Comparison of ENCODE assay signal across 1 cellular context in genomic region chr1:197902454-197903195, GRCh38.
TF ChIP-seq lines count a peak whose summit lies in the region.

TSS of gene C1orf53 (plus strand) at chr1:197902630. CDS start at chr1:197902650, 20 bp downstream.

TF ChIP-seq in HepG2, 621 proteins besides CTCF, POLR2A, EP300 and RAD21 (continued from another document and continues in another):
- TF ChIP-seq, protein P1, sequence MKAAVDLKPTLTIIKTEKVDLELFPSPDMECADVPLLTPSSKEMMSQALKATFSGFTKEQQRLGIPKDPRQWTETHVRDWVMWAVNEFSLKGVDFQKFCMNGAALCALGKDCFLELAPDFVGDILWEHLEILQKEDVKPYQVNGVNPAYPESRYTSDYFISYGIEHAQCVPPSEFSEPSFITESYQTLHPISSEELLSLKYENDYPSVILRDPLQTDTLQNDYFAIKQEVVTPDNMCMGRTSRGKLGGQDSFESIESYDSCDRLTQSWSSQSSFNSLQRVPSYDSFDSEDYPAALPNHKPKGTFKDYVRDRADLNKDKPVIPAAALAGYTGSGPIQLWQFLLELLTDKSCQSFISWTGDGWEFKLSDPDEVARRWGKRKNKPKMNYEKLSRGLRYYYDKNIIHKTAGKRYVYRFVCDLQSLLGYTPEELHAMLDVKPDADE (CRISPR knock-in tag; IDR thresholded peaks at IDR 0.05): no peak
- TF ChIP-seq HCFC1 (IDR thresholded peaks at IDR 0.05; ENCODE audit: low read depth, low read length) (0 out of 2 replicates have a peak, but pooled peaks have one; percentile 10), DMAP1 (CRISPR knock-in tag; IDR thresholded peaks at IDR 0.05) (peak; percentile 93), SRSF9 (IDR thresholded peaks at IDR 0.05; ENCODE audit: borderline replicate concordance, insufficient read depth, low read depth, low read length, poor library complexity, severe bottlenecking) (no peak), SRSF4 (IDR thresholded peaks at IDR 0.05; ENCODE audit: low read depth, low read length, poor library complexity, severe bottlenecking) (no peak), NCOR1 (IDR thresholded peaks at IDR 0.05; ENCODE audit: borderline replicate concordance, low read length) (no peak), NFATC3 (CRISPR knock-in tag; IDR thresholded peaks at IDR 0.05) (no peak), FOXM1 (CRISPR knock-in tag; IDR thresholded peaks at IDR 0.05) (0 out of 2 replicates have a peak, but pooled peaks have one; percentile 45), ZFP36L1 (CRISPR knock-in tag; IDR thresholded peaks at IDR 0.05) (0 out of 2 replicates have a peak, but pooled peaks have one; percentile 44), EZH2 (conservative IDR thresholded peaks at IDR 0.05; ENCODE audit: low read depth, low read length) (no peak), TEAD2 (CRISPR knock-in tag; IDR thresholded peaks at IDR 0.05) (peak; percentile 19; the same call in 1 of the 2 replicates), DR1 (CRISPR knock-in tag; IDR thresholded peaks at IDR 0.05) (peak; percentile 74; the same call in 1 of the 2 replicates), SMC3 (IDR thresholded peaks at IDR 0.05; ENCODE audit: low read length) (no peak), ZNF282 (IDR thresholded peaks at IDR 0.05; ENCODE audit: partially characterized antibody) (no peak), SALL2 (CRISPR knock-in tag; IDR thresholded peaks at IDR 0.05) (no peak; the same call in none of the 2 replicates), TOE1 (CRISPR knock-in tag; IDR thresholded peaks at IDR 0.05) (peak; percentile 86; the same call in 1 of the 2 replicates), RBM22 (optimal IDR thresholded peaks at IDR 0.05; ENCODE audit: low read length) (no peak), TBX3 (IDR thresholded peaks at IDR 0.05; ENCODE audit: borderline replicate concordance) (no peak), KLF11 (CRISPR knock-in tag; IDR thresholded peaks at IDR 0.05) (no peak), RXRB (CRISPR knock-in tag; IDR thresholded peaks at IDR 0.05; ENCODE audit: borderline replicate concordance) (no peak), HOXA3 (CRISPR knock-in tag; IDR thresholded peaks at IDR 0.05) (peak; percentile 97), TBP (CRISPR knock-in tag; IDR thresholded peaks at IDR 0.05) (0 out of 2 replicates have a peak, but pooled peaks have one; percentile 38), FOXO4 (CRISPR knock-in tag; conservative IDR thresholded peaks at IDR 0.05) (no peak), HNRNPUL1 (IDR thresholded peaks at IDR 0.05; ENCODE audit: low read depth, low read length) (0 out of 2 replicates have a peak, but pooled peaks have one; percentile 53), KLF9 (CRISPR knock-in tag; IDR thresholded peaks at IDR 0.05; ENCODE audit: low read depth) (no peak), KLF12 (CRISPR knock-in tag; IDR thresholded peaks at IDR 0.05; ENCODE audit: borderline replicate concordance) (peak; percentile 88), HINFP (CRISPR knock-in tag; IDR thresholded peaks at IDR 0.05; ENCODE audit: low read depth) (no peak; the same call in 1 of the 2 replicates), SETDB1 (CRISPR knock-in tag; IDR thresholded peaks at IDR 0.05; ENCODE audit: borderline replicate concordance) (no peak), ZNF331 (CRISPR knock-in tag; IDR thresholded peaks at IDR 0.05) (no peak), ZNF354B (CRISPR knock-in tag; IDR thresholded peaks at IDR 0.05) (no peak), ATRX (CRISPR knock-in tag; IDR thresholded peaks at IDR 0.05; ENCODE audit: borderline replicate concordance) (no peak), ZNF598 (CRISPR knock-in tag; IDR thresholded peaks at IDR 0.05; ENCODE audit: borderline replicate concordance) (peak; percentile 32; the same call in 1 of the 2 replicates), FOSL2 (CRISPR knock-in tag; IDR thresholded peaks at IDR 0.05) (no peak), ETV5 (CRISPR knock-in tag; IDR thresholded peaks at IDR 0.05; ENCODE audit: borderline replicate concordance) (no peak), SP1 (IDR thresholded peaks at IDR 0.05) (no peak), SP1 (CRISPR knock-in tag; IDR thresholded peaks at IDR 0.05) (no peak; the same call in 1 of the 2 replicates), ZSCAN30 (CRISPR knock-in tag; IDR thresholded peaks at IDR 0.05) (no peak; the same call in 1 of the 2 replicates), MAF1 (CRISPR knock-in tag; IDR thresholded peaks at IDR 0.05; ENCODE audit: borderline replicate concordance) (no peak), ZNF570 (CRISPR knock-in tag; IDR thresholded peaks at IDR 0.05; ENCODE audit: borderline replicate concordance) (0 out of 2 replicates have a peak, but pooled peaks have one; percentile 70), ZNF468 (CRISPR knock-in tag; IDR thresholded peaks at IDR 0.05) (peak; percentile 61; the same call in 1 of the 2 replicates), KAT2B (IDR thresholded peaks at IDR 0.05; ENCODE audit: borderline replicate concordance, low read depth, low read length) (no peak), SPEN (CRISPR knock-in tag; IDR thresholded peaks at IDR 0.05; ENCODE audit: low read depth) (peak; percentile 85)
- TF ChIP-seq, protein P2, sequence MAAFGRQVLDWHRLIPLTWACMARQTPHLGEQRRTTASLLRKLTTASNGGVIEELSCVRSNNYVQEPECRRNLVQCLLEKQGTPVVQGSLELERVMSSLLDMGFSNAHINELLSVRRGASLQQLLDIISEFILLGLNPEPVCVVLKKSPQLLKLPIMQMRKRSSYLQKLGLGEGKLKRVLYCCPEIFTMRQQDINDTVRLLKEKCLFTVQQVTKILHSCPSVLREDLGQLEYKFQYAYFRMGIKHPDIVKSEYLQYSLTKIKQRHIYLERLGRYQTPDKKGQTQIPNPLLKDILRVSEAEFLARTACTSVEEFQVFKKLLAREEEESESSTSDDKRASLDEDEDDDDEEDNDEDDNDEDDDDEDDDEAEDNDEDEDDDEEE (CRISPR knock-in tag; IDR thresholded peaks at IDR 0.05): peak; percentile 95; the same call in 1 of the 2 replicates
- TF ChIP-seq, protein P3, sequence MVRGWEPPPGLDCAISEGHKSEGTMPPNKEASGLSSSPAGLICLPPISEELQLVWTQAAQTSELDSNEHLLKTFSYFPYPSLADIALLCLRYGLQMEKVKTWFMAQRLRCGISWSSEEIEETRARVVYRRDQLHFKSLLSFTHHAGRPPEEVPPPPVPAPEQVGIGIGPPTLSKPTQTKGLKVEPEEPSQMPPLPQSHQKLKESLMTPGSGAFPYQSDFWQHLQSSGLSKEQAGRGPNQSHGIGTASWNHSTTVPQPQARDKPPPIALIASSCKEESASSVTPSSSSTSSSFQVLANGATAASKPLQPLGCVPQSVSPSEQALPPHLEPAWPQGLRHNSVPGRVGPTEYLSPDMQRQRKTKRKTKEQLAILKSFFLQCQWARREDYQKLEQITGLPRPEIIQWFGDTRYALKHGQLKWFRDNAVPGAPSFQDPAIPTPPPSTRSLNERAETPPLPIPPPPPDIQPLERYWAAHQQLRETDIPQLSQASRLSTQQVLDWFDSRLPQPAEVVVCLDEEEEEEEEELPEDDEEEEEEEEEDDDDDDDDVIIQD (CRISPR knock-in tag; IDR thresholded peaks at IDR 0.05; ENCODE audit: low read depth): no peak
- TF ChIP-seq, protein P4, sequence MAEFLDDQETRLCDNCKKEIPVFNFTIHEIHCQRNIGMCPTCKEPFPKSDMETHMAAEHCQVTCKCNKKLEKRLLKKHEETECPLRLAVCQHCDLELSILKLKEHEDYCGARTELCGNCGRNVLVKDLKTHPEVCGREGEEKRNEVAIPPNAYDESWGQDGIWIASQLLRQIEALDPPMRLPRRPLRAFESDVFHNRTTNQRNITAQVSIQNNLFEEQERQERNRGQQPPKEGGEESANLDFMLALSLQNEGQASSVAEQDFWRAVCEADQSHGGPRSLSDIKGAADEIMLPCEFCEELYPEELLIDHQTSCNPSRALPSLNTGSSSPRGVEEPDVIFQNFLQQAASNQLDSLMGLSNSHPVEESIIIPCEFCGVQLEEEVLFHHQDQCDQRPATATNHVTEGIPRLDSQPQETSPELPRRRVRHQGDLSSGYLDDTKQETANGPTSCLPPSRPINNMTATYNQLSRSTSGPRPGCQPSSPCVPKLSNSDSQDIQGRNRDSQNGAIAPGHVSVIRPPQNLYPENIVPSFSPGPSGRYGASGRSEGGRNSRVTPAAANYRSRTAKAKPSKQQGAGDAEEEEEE (CRISPR knock-in tag; IDR thresholded peaks at IDR 0.05; ENCODE audit: borderline replicate concordance): no peak
- TF ChIP-seq, protein P5, sequence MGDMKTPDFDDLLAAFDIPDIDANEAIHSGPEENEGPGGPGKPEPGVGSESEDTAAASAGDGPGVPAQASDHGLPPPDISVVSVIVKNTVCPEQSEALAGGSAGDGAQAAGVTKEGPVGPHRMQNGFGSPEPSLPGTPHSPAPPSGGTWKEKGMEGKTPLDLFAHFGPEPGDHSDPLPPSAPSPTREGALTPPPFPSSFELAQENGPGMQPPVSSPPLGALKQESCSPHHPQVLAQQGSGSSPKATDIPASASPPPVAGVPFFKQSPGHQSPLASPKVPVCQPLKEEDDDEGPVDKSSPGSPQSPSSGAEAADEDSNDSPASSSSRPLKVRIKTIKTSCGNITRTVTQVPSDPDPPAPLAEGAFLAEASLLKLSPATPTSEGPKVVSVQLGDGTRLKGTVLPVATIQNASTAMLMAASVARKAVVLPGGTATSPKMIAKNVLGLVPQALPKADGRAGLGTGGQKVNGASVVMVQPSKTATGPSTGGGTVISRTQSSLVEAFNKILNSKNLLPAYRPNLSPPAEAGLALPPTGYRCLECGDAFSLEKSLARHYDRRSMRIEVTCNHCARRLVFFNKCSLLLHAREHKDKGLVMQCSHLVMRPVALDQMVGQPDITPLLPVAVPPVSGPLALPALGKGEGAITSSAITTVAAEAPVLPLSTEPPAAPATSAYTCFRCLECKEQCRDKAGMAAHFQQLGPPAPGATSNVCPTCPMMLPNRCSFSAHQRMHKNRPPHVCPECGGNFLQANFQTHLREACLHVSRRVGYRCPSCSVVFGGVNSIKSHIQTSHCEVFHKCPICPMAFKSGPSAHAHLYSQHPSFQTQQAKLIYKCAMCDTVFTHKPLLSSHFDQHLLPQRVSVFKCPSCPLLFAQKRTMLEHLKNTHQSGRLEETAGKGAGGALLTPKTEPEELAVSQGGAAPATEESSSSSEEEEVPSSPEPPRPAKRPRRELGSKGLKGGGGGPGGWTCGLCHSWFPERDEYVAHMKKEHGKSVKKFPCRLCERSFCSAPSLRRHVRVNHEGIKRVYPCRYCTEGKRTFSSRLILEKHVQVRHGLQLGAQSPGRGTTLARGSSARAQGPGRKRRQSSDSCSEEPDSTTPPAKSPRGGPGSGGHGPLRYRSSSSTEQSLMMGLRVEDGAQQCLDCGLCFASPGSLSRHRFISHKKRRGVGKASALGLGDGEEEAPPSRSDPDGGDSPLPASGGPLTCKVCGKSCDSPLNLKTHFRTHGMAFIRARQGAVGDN (CRISPR knock-in tag; IDR thresholded peaks at IDR 0.05): peak; percentile 96
- TF ChIP-seq, protein P6, sequence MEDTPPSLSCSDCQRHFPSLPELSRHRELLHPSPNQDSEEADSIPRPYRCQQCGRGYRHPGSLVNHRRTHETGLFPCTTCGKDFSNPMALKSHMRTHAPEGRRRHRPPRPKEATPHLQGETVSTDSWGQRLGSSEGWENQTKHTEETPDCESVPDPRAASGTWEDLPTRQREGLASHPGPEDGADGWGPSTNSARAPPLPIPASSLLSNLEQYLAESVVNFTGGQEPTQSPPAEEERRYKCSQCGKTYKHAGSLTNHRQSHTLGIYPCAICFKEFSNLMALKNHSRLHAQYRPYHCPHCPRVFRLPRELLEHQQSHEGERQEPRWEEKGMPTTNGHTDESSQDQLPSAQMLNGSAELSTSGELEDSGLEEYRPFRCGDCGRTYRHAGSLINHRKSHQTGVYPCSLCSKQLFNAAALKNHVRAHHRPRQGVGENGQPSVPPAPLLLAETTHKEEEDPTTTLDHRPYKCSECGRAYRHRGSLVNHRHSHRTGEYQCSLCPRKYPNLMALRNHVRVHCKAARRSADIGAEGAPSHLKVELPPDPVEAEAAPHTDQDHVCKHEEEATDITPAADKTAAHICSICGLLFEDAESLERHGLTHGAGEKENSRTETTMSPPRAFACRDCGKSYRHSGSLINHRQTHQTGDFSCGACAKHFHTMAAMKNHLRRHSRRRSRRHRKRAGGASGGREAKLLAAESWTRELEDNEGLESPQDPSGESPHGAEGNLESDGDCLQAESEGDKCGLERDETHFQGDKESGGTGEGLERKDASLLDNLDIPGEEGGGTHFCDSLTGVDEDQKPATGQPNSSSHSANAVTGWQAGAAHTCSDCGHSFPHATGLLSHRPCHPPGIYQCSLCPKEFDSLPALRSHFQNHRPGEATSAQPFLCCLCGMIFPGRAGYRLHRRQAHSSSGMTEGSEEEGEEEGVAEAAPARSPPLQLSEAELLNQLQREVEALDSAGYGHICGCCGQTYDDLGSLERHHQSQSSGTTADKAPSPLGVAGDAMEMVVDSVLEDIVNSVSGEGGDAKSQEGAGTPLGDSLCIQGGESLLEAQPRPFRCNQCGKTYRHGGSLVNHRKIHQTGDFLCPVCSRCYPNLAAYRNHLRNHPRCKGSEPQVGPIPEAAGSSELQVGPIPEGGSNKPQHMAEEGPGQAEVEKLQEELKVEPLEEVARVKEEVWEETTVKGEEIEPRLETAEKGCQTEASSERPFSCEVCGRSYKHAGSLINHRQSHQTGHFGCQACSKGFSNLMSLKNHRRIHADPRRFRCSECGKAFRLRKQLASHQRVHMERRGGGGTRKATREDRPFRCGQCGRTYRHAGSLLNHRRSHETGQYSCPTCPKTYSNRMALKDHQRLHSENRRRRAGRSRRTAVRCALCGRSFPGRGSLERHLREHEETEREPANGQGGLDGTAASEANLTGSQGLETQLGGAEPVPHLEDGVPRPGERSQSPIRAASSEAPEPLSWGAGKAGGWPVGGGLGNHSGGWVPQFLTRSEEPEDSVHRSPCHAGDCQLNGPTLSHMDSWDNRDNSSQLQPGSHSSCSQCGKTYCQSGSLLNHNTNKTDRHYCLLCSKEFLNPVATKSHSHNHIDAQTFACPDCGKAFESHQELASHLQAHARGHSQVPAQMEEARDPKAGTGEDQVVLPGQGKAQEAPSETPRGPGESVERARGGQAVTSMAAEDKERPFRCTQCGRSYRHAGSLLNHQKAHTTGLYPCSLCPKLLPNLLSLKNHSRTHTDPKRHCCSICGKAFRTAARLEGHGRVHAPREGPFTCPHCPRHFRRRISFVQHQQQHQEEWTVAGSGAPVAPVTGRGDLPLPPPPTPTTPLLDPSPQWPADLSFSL (CRISPR knock-in tag; IDR thresholded peaks at IDR 0.05): peak; percentile 87
